ENCODE assay signal across 28 cellular contexts in the genomic region with DNA sequence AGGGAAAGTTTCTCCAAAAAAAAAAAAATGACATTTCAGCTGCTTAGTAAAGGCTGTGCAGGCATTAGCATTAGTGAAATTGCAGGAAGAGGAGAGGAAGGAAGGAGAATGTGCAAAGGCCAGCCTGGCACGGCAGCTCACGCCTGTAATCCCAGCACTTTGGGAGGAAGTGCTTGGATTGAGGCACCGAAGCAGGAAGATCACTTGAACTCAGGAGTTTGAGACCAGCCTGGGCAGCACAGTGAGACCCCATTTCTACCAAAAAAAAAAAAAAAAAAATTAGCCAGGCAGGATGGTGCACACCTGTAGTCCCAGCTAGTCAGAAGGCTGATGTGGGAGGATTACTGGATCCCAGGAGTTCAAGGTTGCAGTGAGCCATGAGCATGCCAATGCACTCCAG.
"Had no signal": no experiment of that assay in that cellular context is flagged by ENCODE, and none has a peak within 500 bp of the region (broad histone marks: within the 10 kb centered on the region; RNA-seq: fewer than 3 reads in every experiment).

No MANE protein-coding gene starts in this region.

- H3K9me3 ChIP-seq: left lung, lower lobe of right lung, pancreas, prostate gland, sigmoid colon, spleen, suprapubic skin, thoracic aorta, tibial artery, upper lobe of right lung, uterus had no signal

- ATAC-seq: left colon; left lung; lower lobe of right lung; naive thymus-derived CD8-positive, alpha-beta T cell; pancreas; right cardiac atrium; stimulated activated effector memory CD8-positive, alpha-beta T cell treated with anti-CD3 and anti-CD28 coated beads, Interleukin-12 subunit alpha, Interleukin-12 subunit beta, amount 100 ng/mL, for 72 hours; upper lobe of right lung had no signal

- H3K4me3 ChIP-seq: left lung, lower lobe of right lung, pancreas, prostate gland, sigmoid colon, spleen, suprapubic skin, thoracic aorta, tibial artery, upper lobe of right lung, uterus had no signal

- H3K36me3 ChIP-seq: left lung, lower lobe of right lung, pancreas, prostate gland, sigmoid colon, thoracic aorta, tibial artery, upper lobe of right lung, uterus had no signal

- DNase-seq: hypothalamus; immature natural killer cell; kidney; left colon; left lung; lower lobe of right lung; mammary epithelial cell; mesenchymal stem cell; naive thymus-derived CD8-positive, alpha-beta T cell; nucleus accumbens; pancreas; posterior cingulate gyrus; retina; right cardiac atrium; sigmoid colon; small intestine; spleen; stimulated activated CD4-positive, alpha-beta T cell treated with anti-CD3 and anti-CD28 coated beads, Interleukin-4, amount 100 ng/mL, for 24 hours; stimulated activated naive CD4-positive, alpha-beta T cell; tibial artery; trophoblast cell; upper lobe of right lung; uterus had no signal

- H3K27me3 ChIP-seq: left lung, pancreas, sigmoid colon, spleen, suprapubic skin, tibial artery, upper lobe of right lung, uterus had no signal

- H3K27ac ChIP-seq: left lung, lower lobe of right lung, pancreas, prostate gland, sigmoid colon, spleen, suprapubic skin, thoracic aorta, tibial artery, upper lobe of right lung, uterus had no signal

- FAIRE-seq: islet of Langerhans, kidney, pancreas, small intestine had no signal

- H3K4me1 ChIP-seq: pancreas, prostate gland, sigmoid colon, suprapubic skin, tibial artery, uterus had no signal
